24 cellular contexts compared by ENCODE assay signal in the genomic region with DNA sequence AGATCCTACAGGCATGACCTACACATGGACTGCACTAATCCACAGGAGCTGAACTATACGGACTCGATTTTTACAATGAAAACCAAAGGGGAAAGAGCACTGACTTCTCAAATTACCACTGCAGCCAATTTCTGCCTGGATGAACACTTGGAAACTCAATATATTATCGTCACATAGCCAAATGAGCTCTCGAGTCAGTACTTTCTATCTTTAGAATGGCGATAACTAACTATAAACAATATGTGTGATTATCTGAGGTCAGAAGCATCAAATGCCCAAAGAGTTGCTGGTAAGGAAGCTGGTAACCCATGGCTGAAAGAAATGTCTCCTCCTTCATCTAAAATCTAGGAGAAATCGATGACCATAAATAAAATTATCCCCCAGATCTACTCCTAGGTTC.
"Had no signal": no experiment of that assay in that cellular context is flagged by ENCODE, and none has a peak within 500 bp of the region (broad histone marks: within the 10 kb centered on the region; RNA-seq: fewer than 3 reads in every experiment).

No MANE protein-coding gene starts in this region.

- DNase-seq: activated CD4-positive, alpha-beta T cell treated with anti-CD3 and anti-CD28 coated beads for 48 hours; activated CD4-positive, alpha-beta T cell treated with anti-CD3 and anti-CD28 coated beads, Interleukin-2, amount 50 U/mL, for 48 hours; activated CD4-positive, CD25-positive, alpha-beta regulatory T cell treated with anti-CD3 and anti-CD28 coated beads, Interleukin-2, amount 50 U/mL, for 72 hours; activated CD8-positive, alpha-beta memory T cell treated with anti-CD3 and anti-CD28 coated beads, Interleukin-2, amount 10 ng/mL, durations not matched to agents 7 days and 5 days; activated effector memory CD4-positive, alpha-beta T cell treated with Interleukin-2 at 50 U/mL for 16 hours; activated naive CD4-positive, alpha-beta T cell; activated T-cell treated with anti-CD3 and anti-CD28 coated beads, Interleukin-2, amount 50 U/mL, for 24 hours; Kasumi-1; NCI-H1105 treated with DMSO at 0.1 percent for 48 hours; NCI-H1436 treated with DMSO at 0.1 percent for 48 hours; NCI-H187; NCI-H2081 treated with DMSO at 0.1 percent for 48 hours; NCI-H524; Peyer's patch; SHP77 had no signal

- ATAC-seq: activated CD8-positive, alpha-beta memory T cell treated with anti-CD3 and anti-CD28 coated beads, Interleukin-2, amount 10 ng/mL, durations not matched to agents 7 days and 5 days; SK-N-SH treated with all-trans-retinoic acid at 6 μM for 48 hours had no signal

- H3K36me3 ChIP-seq: SJSA1 had no signal

- H3K4me3 Mint-ChIP-seq: activated CD8-positive, alpha-beta memory T cell treated with anti-CD3 and anti-CD28 coated beads, Interleukin-2, amount 10 ng/mL, durations not matched to agents 7 days and 5 days; activated naive CD4-positive, alpha-beta T cell treated with anti-CD3 and anti-CD28 coated beads, Interleukin-2, amount 50 U/mL, for 24 hours; activated T-cell treated with anti-CD3 and anti-CD28 coated beads, Interleukin-2, amount 50 U/mL, for 24 hours; activated T-helper 1 cell treated with anti-CD3 and anti-CD28 coated beads, Interleukin-12 subunit alpha, Interleukin-12 subunit beta, Interleukin-2, Interleukin-4 antibody, amounts not matched to agents 30 ng/mL and 10 ng/mL and 1 ng/mL, durations not matched to agents 14 hours and 24 hours and 36 hours; brain; central memory CD8-positive, alpha-beta T cell; T-helper 1 cell treated with Interleukin-12 subunit alpha and Interleukin-12 subunit beta and Interleukin-4 antibody, amounts not matched to agents 30 μg/mL and 1 μg/mL, for 36 hours had no signal

- H3K27ac Mint-ChIP-seq: activated CD8-positive, alpha-beta memory T cell treated with anti-CD3 and anti-CD28 coated beads, Interleukin-2, amount 10 ng/mL, durations not matched to agents 7 days and 5 days; activated naive CD4-positive, alpha-beta T cell treated with anti-CD3 and anti-CD28 coated beads, Interleukin-2, amount 50 U/mL, for 24 hours; activated T-cell treated with anti-CD3 and anti-CD28 coated beads, Interleukin-2, amount 50 U/mL, for 24 hours; activated T-helper 1 cell treated with anti-CD3 and anti-CD28 coated beads, Interleukin-12 subunit alpha, Interleukin-12 subunit beta, Interleukin-2, Interleukin-4 antibody, amounts not matched to agents 30 ng/mL and 10 ng/mL and 1 ng/mL, durations not matched to agents 14 hours and 24 hours and 36 hours; T-helper 1 cell treated with Interleukin-12 subunit alpha and Interleukin-12 subunit beta and Interleukin-4 antibody, amounts not matched to agents 30 μg/mL and 1 μg/mL, for 36 hours had no signal

- H3K27me3 Mint-ChIP-seq: activated CD8-positive, alpha-beta memory T cell treated with anti-CD3 and anti-CD28 coated beads, Interleukin-2, amount 10 ng/mL, durations not matched to agents 7 days and 5 days; activated naive CD4-positive, alpha-beta T cell treated with anti-CD3 and anti-CD28 coated beads, Interleukin-2, amount 50 U/mL, for 24 hours; activated T-cell treated with anti-CD3 and anti-CD28 coated beads, Interleukin-2, amount 50 U/mL, for 24 hours; brain; central memory CD8-positive, alpha-beta T cell had no signal

- H3K9me3 ChIP-seq: ascending aorta, Peyer's patch, SJSA1 had no signal

- H3K4me1 ChIP-seq: ascending aorta, Peyer's patch, SJSA1 had no signal

- H3K36me3 Mint-ChIP-seq: activated CD8-positive, alpha-beta memory T cell treated with anti-CD3 and anti-CD28 coated beads, Interleukin-2, amount 10 ng/mL, durations not matched to agents 7 days and 5 days had no signal

- H3K27me3 ChIP-seq: ascending aorta, Peyer's patch, SJSA1 had no signal

- H3K9me3 Mint-ChIP-seq: activated naive CD4-positive, alpha-beta T cell treated with anti-CD3 and anti-CD28 coated beads, Interleukin-2, amount 50 U/mL, for 24 hours; activated T-cell treated with anti-CD3 and anti-CD28 coated beads, Interleukin-2, amount 50 U/mL, for 24 hours; activated T-helper 1 cell treated with anti-CD3 and anti-CD28 coated beads, Interleukin-12 subunit alpha, Interleukin-12 subunit beta, Interleukin-2, Interleukin-4 antibody, amounts not matched to agents 30 ng/mL and 10 ng/mL and 1 ng/mL, durations not matched to agents 14 hours and 24 hours and 36 hours; central memory CD8-positive, alpha-beta T cell; T-helper 1 cell treated with Interleukin-12 subunit alpha and Interleukin-12 subunit beta and Interleukin-4 antibody, amounts not matched to agents 30 μg/mL and 1 μg/mL, for 36 hours had no signal

- H3K4me3 ChIP-seq: ascending aorta, Peyer's patch, SJSA1 had no signal

- H3K4me1 Mint-ChIP-seq: activated CD8-positive, alpha-beta memory T cell treated with anti-CD3 and anti-CD28 coated beads, Interleukin-2, amount 10 ng/mL, durations not matched to agents 7 days and 5 days; activated naive CD4-positive, alpha-beta T cell treated with anti-CD3 and anti-CD28 coated beads, Interleukin-2, amount 50 U/mL, for 24 hours; central memory CD8-positive, alpha-beta T cell had no signal

- H3K27ac ChIP-seq: ascending aorta, Peyer's patch, RWPE1, SJSA1 had no signal
